Comparison of ENCODE assay signal across 16 cellular contexts in genomic region chr7:80240265-80241025, GRCh38.
A peak's percentile ranks its signal among the peaks of the same experiment; 100 is the strongest.
DNase-seq lines count a peak whose midpoint lies in the region; ATAC-seq and TF ChIP-seq lines count a peak whose summit lies in the region.
"Had no signal": no experiment of that assay in that cellular context is flagged by ENCODE, and none has a peak within 500 bp of the region (broad histone marks: within the 10 kb centered on the region; RNA-seq: fewer than 3 reads in every experiment).

No MANE protein-coding gene starts in this region.

- H2BK15ac ChIP-seq in mesenchymal stem cell (ENCODE audit: low read depth, poor library complexity, severe bottlenecking) = no peak overlapping the region

- H3K18ac ChIP-seq in mesenchymal stem cell (ENCODE audit: low read depth in 1 of 2, low read length in 2 of 2) = no peak overlapping the region

- H2BK12ac ChIP-seq in mesenchymal stem cell (ENCODE audit: low read length in 2 of 2) = no peak overlapping the region

- no peak overlapping the region for H3K27ac ChIP-seq in mesenchymal stem cell (ENCODE audit: low read length, poor library complexity, severe bottlenecking)

- H3K9ac ChIP-seq in mesenchymal stem cell (ENCODE audit: low read length) = no peak overlapping the region

- no peak for TF ChIP-seq CTCF in LNCaP clone FGC (IDR thresholded peaks at IDR 0.05; ENCODE audit: control insufficient read depth, extremely low read depth, insufficient read depth)
- no peak for TF ChIP-seq CTCF in cardiac fibroblast (IDR thresholded peaks at IDR 0.05; ENCODE audit: low read depth, low read length)

- no peak overlapping the region for H4K91ac ChIP-seq in mesenchymal stem cell (ENCODE audit: low read length)

- no peak overlapping the region for H3K27ac Mint-ChIP-seq in natural killer cell treated with Interleukin-12 subunit alpha and Interleukin-12 subunit beta and Interleukin-15 and Interleukin-18, amount 100 ng/mL, for 72 hours
- H3K27ac Mint-ChIP-seq in stimulated activated effector memory CD8-positive, alpha-beta T cell treated with anti-CD3 and anti-CD28 coated beads, Interleukin-12 subunit alpha, Interleukin-12 subunit beta, amount 100 ng/mL, for 72 hours = no peak overlapping the region
- H3K27ac Mint-ChIP-seq: CD4-positive, alpha-beta T cell had no signal

- DNase-seq in EH (ENCODE audit: low read depth) (peak; percentile 55), LNCaP clone FGC (ENCODE audit: low read depth) (peak; percentile 97), cardiac fibroblast (ENCODE audit: low read depth in 2 of 2) (peak; percentile 7 to 48), mesenchymal stem cell (peak; percentile 71), posterior vena cava (ENCODE audit: low spot score) (no peak)
- DNase-seq in natural killer cell treated with Interleukin-12 subunit alpha and Interleukin-12 subunit beta and Interleukin-15 and Interleukin-18, amount 100 ng/mL, for 72 hours (ENCODE audit: low spot score) = no peak
- DNase-seq in stimulated activated effector memory CD8-positive, alpha-beta T cell treated with anti-CD3 and anti-CD28 coated beads, Interleukin-12 subunit alpha, Interleukin-12 subunit beta, amount 100 ng/mL, for 72 hours (ENCODE audit: low spot score in 2 of 2) = no peak
- DNase-seq: Calu3; CD4-positive, alpha-beta T cell; H7; NCI-H1436; NCI-H2029 treated with DMSO at 0.1 percent for 48 hours; NCI-H2171 treated with DMSO at 0.1 percent for 48 hours; NCI-H748 treated with DMSO at 0.1 percent for 48 hours; OCI-M1; RPMI8226 had no signal

- no peak overlapping the region for H2BK5ac ChIP-seq in mesenchymal stem cell (ENCODE audit: low read depth, low read length, poor library complexity, severe bottlenecking)

- 33% methylated on average over 1 of the region's 4 CpGs for WGBS in mesenchymal stem cell

- peak overlapping the region in 1 of 2 experiments; percentile 77 for H3K4ac ChIP-seq in mesenchymal stem cell (ENCODE audit: low read depth in 1 of 2, low read length in 2 of 2)

- no peak for ATAC-seq in natural killer cell treated with Interleukin-12 subunit alpha and Interleukin-12 subunit beta and Interleukin-15 and Interleukin-18, amount 100 ng/mL, for 72 hours
- no peak for ATAC-seq in stimulated activated effector memory CD8-positive, alpha-beta T cell treated with anti-CD3 and anti-CD28 coated beads, Interleukin-12 subunit alpha, Interleukin-12 subunit beta, amount 100 ng/mL, for 72 hours

- no peaks in the 10 kb centered on the region for H3K27me3 Mint-ChIP-seq in natural killer cell treated with Interleukin-12 subunit alpha and Interleukin-12 subunit beta and Interleukin-15 and Interleukin-18, amount 100 ng/mL, for 72 hours
- H3K27me3 Mint-ChIP-seq: CD4-positive, alpha-beta T cell had no signal

- no peaks in the 10 kb centered on the region for H3K9me3 Mint-ChIP-seq in natural killer cell treated with Interleukin-12 subunit alpha and Interleukin-12 subunit beta and Interleukin-15 and Interleukin-18, amount 100 ng/mL, for 72 hours
- H3K9me3 Mint-ChIP-seq in stimulated activated effector memory CD8-positive, alpha-beta T cell treated with anti-CD3 and anti-CD28 coated beads, Interleukin-12 subunit alpha, Interleukin-12 subunit beta, amount 100 ng/mL, for 72 hours = peaks cover 11% of the 10 kb centered on the region
- H3K9me3 Mint-ChIP-seq: CD4-positive, alpha-beta T cell had no signal

- H3K4me2 ChIP-seq in mesenchymal stem cell (ENCODE audit: low read length, poor library complexity, severe bottlenecking) = no peak overlapping the region

- intact Hi-C loops in posterior vena cava (cut with DNase I) = no loop called here

- no peak overlapping the region for H2AK5ac ChIP-seq in mesenchymal stem cell (ENCODE audit: low read length, severe bottlenecking)

- no peak overlapping the region for H4K8ac ChIP-seq in mesenchymal stem cell (ENCODE audit: low read length)

- H3K4me3 ChIP-seq in LNCaP clone FGC (ENCODE audit: low read depth, low read length) (no peak overlapping the region), cardiac fibroblast (replicated peaks in 1 of 2; ENCODE audit: low read depth in 2 of 2, low read length in 2 of 2) (no peak overlapping the region), mesenchymal stem cell (ENCODE audit: insufficient read depth in 1 of 2, low read depth in 1 of 2, low read length in 2 of 2) (no peak overlapping the region)

- no peak overlapping the region for H3K4me3 Mint-ChIP-seq in natural killer cell treated with Interleukin-12 subunit alpha and Interleukin-12 subunit beta and Interleukin-15 and Interleukin-18, amount 100 ng/mL, for 72 hours
- H3K4me3 Mint-ChIP-seq in stimulated activated effector memory CD8-positive, alpha-beta T cell treated with anti-CD3 and anti-CD28 coated beads, Interleukin-12 subunit alpha, Interleukin-12 subunit beta, amount 100 ng/mL, for 72 hours = no peak overlapping the region
- H3K4me3 Mint-ChIP-seq: CD4-positive, alpha-beta T cell had no signal

- H3K27me3 ChIP-seq in mesenchymal stem cell (ENCODE audit: control insufficient read depth in 1 of 2, insufficient read depth in 1 of 2, low read length in 2 of 2) = no peaks in the 10 kb centered on the region

- peak overlapping the region; percentile 90 for H2BK120ac ChIP-seq in mesenchymal stem cell (ENCODE audit: low read depth, low read length)

- no peaks in the 10 kb centered on the region for H3K9me3 ChIP-seq in mesenchymal stem cell (ENCODE audit: control insufficient read depth, low read length)

- no peaks in the 10 kb centered on the region for H3K4me1 Mint-ChIP-seq in natural killer cell treated with Interleukin-12 subunit alpha and Interleukin-12 subunit beta and Interleukin-15 and Interleukin-18, amount 100 ng/mL, for 72 hours (ENCODE audit: low read depth in 2 of 2)
- no peaks in the 10 kb centered on the region for H3K4me1 Mint-ChIP-seq in stimulated activated effector memory CD8-positive, alpha-beta T cell treated with anti-CD3 and anti-CD28 coated beads, Interleukin-12 subunit alpha, Interleukin-12 subunit beta, amount 100 ng/mL, for 72 hours

- no peaks in the 10 kb centered on the region for H3K4me1 ChIP-seq in mesenchymal stem cell (ENCODE audit: control insufficient read depth, insufficient read depth, low read depth, low read length)

- no peak overlapping the region for H2AFZ ChIP-seq in mesenchymal stem cell (ENCODE audit: low read depth, low read length)

- no peak overlapping the region for H3K23ac ChIP-seq in mesenchymal stem cell (ENCODE audit: low read length in 2 of 2)

- no peak overlapping the region for H3K14ac ChIP-seq in mesenchymal stem cell (ENCODE audit: low read length in 2 of 2)

- H3K79me1 ChIP-seq in mesenchymal stem cell (replicated peaks; ENCODE audit: low read length, poor library complexity, severe bottlenecking) = no peaks in the 10 kb centered on the region

- no peaks in the 10 kb centered on the region for H3K36me3 ChIP-seq in mesenchymal stem cell (ENCODE audit: control insufficient read depth in 1 of 2, insufficient read depth in 2 of 2, low read depth in 1 of 2, low read length in 2 of 2)

- peaks cover 7% of the 10 kb centered on the region for H3K36me3 Mint-ChIP-seq in natural killer cell treated with Interleukin-12 subunit alpha and Interleukin-12 subunit beta and Interleukin-15 and Interleukin-18, amount 100 ng/mL, for 72 hours
- H3K36me3 Mint-ChIP-seq in stimulated activated effector memory CD8-positive, alpha-beta T cell treated with anti-CD3 and anti-CD28 coated beads, Interleukin-12 subunit alpha, Interleukin-12 subunit beta, amount 100 ng/mL, for 72 hours = no peaks in the 10 kb centered on the region

Comparison
In these comparisons a context has a peak if more than half of its experiments do, and no peak if none do; other contexts are left out.
1. DNase-seq: peak in EH (single experiment), LNCaP clone FGC (single experiment), cardiac fibroblast (2 of 2) and mesenchymal stem cell (single experiment); none in natural killer cell treated with Interleukin-12 subunit alpha and Interleukin-12 subunit beta and Interleukin-15 and Interleukin-18, amount 100 ng/mL, for 72 hours (single experiment), posterior vena cava (single experiment) and stimulated activated effector memory CD8-positive, alpha-beta T cell treated with anti-CD3 and anti-CD28 coated beads, Interleukin-12 subunit alpha, Interleukin-12 subunit beta, amount 100 ng/mL, for 72 hours (0 of 2).